Comparison of ENCODE assay signal across 3 cellular contexts in the genomic region with DNA sequence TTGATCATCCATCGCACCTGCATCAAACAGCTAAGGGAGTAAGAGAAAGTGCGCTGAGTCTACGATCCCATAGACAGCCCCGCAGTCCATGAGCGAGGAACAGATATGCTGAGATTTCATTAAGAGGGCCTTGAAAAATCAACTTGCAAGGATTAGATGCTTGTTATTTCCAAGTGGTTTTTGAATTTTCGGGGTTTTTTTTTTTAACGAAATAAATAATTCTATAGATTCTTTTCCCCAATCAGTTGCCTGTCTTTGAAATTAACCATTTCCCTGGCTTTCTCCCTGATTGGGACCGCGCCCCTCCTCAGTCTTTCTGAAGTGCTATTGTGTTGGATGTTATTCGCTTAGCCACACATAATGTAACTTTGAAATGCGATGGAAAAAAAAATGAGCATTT.
TF ChIP-seq lines count a peak whose summit lies in the region.

No MANE protein-coding gene starts in this region.

TF ChIP-seq in A549, 52 proteins besides CTCF, POLR2A, EP300 and RAD21:
- TF ChIP-seq, protein P1, sequence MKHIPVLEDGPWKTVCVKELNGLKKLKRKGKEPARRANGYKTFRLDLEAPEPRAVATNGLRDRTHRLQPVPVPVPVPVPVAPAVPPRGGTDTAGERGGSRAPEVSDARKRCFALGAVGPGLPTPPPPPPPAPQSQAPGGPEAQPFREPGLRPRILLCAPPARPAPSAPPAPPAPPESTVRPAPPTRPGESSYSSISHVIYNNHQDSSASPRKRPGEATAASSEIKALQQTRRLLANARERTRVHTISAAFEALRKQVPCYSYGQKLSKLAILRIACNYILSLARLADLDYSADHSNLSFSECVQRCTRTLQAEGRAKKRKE (CRISPR knock-in tag; IDR thresholded peaks at IDR 0.05; ENCODE audit: low read depth) = no peak
- 0 out of 2 replicates have a peak, but pooled peaks have one; percentile 47 for TF ChIP-seq CBX8 (IDR thresholded peaks at IDR 0.05)

TF ChIP-seq in GM23338, 12 proteins besides CTCF, POLR2A, EP300 and RAD21:
- TF ChIP-seq ZNF331 (CRISPR knock-in tag; IDR thresholded peaks at IDR 0.05; ENCODE audit: low read depth) (no peak), STAT1 (IDR thresholded peaks at IDR 0.05; ENCODE audit: unreplicated experiment) (no peak), NANOG (IDR thresholded peaks at IDR 0.05; ENCODE audit: borderline replicate concordance) (no peak), ZNF114 (CRISPR knock-in tag; IDR thresholded peaks at IDR 0.05) (no peak), EZH2 (IDR thresholded peaks at IDR 0.05; ENCODE audit: low read depth, unreplicated experiment) (no peak), CREB1 (CRISPR knock-in tag; IDR thresholded peaks at IDR 0.05; ENCODE audit: low read depth) (no peak), JUNB (IDR thresholded peaks at IDR 0.05; ENCODE audit: unreplicated experiment) (no peak), EZH2phosphoT487 (IDR thresholded peaks at IDR 0.05; ENCODE audit: unreplicated experiment) (no peak)
- TF ChIP-seq, protein P2, sequence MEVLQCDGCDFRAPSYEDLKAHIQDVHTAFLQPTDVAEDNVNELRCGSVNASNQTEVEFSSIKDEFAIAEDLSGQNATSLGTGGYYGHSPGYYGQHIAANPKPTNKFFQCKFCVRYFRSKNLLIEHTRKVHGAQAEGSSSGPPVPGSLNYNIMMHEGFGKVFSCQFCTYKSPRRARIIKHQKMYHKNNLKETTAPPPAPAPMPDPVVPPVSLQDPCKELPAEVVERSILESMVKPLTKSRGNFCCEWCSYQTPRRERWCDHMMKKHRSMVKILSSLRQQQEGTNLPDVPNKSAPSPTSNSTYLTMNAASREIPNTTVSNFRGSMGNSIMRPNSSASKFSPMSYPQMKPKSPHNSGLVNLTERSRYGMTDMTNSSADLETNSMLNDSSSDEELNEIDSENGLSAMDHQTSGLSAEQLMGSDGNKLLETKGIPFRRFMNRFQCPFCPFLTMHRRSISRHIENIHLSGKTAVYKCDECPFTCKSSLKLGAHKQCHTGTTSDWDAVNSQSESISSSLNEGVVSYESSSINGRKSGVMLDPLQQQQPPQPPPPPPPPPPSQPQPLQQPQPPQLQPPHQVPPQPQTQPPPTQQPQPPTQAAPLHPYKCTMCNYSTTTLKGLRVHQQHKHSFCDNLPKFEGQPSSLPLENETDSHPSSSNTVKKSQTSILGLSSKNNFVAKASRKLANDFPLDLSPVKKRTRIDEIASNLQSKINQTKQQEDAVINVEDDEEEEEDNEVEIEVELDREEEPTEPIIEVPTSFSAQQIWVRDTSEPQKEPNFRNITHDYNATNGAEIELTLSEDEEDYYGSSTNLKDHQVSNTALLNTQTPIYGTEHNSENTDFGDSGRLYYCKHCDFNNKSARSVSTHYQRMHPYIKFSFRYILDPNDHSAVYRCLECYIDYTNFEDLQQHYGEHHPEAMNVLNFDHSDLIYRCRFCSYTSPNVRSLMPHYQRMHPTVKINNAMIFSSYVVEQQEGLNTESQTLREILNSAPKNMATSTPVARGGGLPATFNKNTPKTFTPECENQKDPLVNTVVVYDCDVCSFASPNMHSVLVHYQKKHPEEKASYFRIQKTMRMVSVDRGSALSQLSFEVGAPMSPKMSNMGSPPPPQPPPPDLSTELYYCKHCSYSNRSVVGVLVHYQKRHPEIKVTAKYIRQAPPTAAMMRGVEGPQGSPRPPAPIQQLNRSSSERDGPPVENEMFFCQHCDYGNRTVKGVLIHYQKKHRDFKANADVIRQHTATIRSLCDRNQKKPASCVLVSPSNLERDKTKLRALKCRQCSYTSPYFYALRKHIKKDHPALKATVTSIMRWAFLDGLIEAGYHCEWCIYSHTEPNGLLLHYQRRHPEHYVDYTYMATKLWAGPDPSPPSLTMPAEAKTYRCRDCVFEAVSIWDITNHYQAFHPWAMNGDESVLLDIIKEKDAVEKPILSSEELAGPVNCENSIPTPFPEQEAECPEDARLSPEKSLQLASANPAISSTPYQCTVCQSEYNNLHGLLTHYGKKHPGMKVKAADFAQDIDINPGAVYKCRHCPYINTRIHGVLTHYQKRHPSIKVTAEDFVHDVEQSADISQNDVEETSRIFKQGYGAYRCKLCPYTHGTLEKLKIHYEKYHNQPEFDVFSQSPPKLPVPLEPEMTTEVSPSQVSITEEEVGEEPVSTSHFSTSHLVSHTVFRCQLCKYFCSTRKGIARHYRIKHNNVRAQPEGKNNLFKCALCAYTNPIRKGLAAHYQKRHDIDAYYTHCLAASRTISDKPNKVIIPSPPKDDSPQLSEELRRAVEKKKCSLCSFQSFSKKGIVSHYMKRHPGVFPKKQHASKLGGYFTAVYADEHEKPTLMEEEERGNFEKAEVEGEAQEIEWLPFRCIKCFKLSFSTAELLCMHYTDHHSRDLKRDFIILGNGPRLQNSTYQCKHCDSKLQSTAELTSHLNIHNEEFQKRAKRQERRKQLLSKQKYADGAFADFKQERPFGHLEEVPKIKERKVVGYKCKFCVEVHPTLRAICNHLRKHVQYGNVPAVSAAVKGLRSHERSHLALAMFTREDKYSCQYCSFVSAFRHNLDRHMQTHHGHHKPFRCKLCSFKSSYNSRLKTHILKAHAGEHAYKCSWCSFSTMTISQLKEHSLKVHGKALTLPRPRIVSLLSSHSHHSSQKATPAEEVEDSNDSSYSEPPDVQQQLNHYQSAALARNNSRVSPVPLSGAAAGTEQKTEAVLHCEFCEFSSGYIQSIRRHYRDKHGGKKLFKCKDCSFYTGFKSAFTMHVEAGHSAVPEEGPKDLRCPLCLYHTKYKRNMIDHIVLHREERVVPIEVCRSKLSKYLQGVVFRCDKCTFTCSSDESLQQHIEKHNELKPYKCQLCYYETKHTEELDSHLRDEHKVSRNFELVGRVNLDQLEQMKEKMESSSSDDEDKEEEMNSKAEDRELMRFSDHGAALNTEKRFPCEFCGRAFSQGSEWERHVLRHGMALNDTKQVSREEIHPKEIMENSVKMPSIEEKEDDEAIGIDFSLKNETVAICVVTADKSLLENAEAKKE (CRISPR knock-in tag; IDR thresholded peaks at IDR 0.05) = no peak

TF ChIP-seq in K562, 482 proteins besides CTCF, POLR2A, EP300 and RAD21:
- TF ChIP-seq, protein P3, sequence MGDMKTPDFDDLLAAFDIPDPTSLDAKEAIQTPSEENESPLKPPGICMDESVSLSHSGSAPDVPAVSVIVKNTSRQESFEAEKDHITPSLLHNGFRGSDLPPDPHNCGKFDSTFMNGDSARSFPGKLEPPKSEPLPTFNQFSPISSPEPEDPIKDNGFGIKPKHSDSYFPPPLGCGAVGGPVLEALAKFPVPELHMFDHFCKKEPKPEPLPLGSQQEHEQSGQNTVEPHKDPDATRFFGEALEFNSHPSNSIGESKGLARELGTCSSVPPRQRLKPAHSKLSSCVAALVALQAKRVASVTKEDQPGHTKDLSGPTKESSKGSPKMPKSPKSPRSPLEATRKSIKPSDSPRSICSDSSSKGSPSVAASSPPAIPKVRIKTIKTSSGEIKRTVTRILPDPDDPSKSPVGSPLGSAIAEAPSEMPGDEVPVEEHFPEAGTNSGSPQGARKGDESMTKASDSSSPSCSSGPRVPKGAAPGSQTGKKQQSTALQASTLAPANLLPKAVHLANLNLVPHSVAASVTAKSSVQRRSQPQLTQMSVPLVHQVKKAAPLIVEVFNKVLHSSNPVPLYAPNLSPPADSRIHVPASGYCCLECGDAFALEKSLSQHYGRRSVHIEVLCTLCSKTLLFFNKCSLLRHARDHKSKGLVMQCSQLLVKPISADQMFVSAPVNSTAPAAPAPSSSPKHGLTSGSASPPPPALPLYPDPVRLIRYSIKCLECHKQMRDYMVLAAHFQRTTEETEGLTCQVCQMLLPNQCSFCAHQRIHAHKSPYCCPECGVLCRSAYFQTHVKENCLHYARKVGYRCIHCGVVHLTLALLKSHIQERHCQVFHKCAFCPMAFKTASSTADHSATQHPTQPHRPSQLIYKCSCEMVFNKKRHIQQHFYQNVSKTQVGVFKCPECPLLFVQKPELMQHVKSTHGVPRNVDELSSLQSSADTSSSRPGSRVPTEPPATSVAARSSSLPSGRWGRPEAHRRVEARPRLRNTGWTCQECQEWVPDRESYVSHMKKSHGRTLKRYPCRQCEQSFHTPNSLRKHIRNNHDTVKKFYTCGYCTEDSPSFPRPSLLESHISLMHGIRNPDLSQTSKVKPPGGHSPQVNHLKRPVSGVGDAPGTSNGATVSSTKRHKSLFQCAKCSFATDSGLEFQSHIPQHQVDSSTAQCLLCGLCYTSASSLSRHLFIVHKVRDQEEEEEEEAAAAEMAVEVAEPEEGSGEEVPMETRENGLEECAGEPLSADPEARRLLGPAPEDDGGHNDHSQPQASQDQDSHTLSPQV (IDR thresholded peaks at IDR 0.05) = no peak
- no peak for TF ChIP-seq MECOM (CRISPR knock-in tag; IDR thresholded peaks at IDR 0.05)
- TF ChIP-seq ELF1 (tag; IDR thresholded peaks at IDR 0.05) = no peak
- TF ChIP-seq RBM15 (IDR thresholded peaks at IDR 0.05; ENCODE audit: insufficient read depth, low read length) = no peak
- peak; percentile 43; the same call in 1 of the 2 replicates for TF ChIP-seq RNF2 (IDR thresholded peaks at IDR 0.05)
- no peak for TF ChIP-seq ZNF324 (CRISPR knock-in tag; IDR thresholded peaks at IDR 0.05)
- TF ChIP-seq CBX2 (IDR thresholded peaks at IDR 0.05; ENCODE audit: insufficient read depth, low read length, poor library complexity, severe bottlenecking) = peak; percentile 90
- TF ChIP-seq, protein P4, sequence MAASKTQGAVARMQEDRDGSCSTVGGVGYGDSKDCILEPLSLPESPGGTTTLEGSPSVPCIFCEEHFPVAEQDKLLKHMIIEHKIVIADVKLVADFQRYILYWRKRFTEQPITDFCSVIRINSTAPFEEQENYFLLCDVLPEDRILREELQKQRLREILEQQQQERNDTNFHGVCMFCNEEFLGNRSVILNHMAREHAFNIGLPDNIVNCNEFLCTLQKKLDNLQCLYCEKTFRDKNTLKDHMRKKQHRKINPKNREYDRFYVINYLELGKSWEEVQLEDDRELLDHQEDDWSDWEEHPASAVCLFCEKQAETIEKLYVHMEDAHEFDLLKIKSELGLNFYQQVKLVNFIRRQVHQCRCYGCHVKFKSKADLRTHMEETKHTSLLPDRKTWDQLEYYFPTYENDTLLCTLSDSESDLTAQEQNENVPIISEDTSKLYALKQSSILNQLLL (CRISPR knock-in tag; IDR thresholded peaks at IDR 0.05; ENCODE audit: borderline replicate concordance) = no peak
- peak; percentile 88 for TF ChIP-seq CBX8 (IDR thresholded peaks at IDR 0.05; ENCODE audit: borderline replicate concordance, extremely low read depth, low read depth, low read length, poor library complexity, severe bottlenecking)
- no peak for TF ChIP-seq ZNF76 (CRISPR knock-in tag; IDR thresholded peaks at IDR 0.05; ENCODE audit: borderline replicate concordance)
- no peak for TF ChIP-seq FOXA3 (CRISPR knock-in tag; conservative IDR thresholded peaks at IDR 0.05 in 1 of 2, IDR thresholded peaks at IDR 0.05 in 1 of 2)
- no peak for TF ChIP-seq YBX1 (IDR thresholded peaks at IDR 0.05)
